In genomic region chr10:102837230-102837721, GRCh38 we compare ENCODE assay signal across 22 cellular contexts. TPM values are rescaled to one million over a fixed set of nuclear protein-coding genes. Genes with fewer than 3 reads are reported as not detected.
DNase-seq lines count a peak whose midpoint lies in the region; ATAC-seq and TF ChIP-seq lines count a peak whose summit lies in the region.
"Had no signal": no experiment of that assay in that cellular context is flagged by ENCODE, and none has a peak within 500 bp of the region (broad histone marks: within the 10 kb centered on the region; RNA-seq: fewer than 3 reads in every experiment).

Gene CYP17A1 (minus strand): TSS chr10:102837413. CDS start chr10:102837361, 52 bp downstream.

- no peak within 1 kb of the TSS for H3K4me2 ChIP-seq in hepatocyte
- H3K4me2 ChIP-seq: BLaER1, KMS-11 had no signal

- DNase-seq in HK-2 (ENCODE audit: unreplicated experiment): peak; percentile 81
- DNase-seq in NCI-H446 treated with DMSO at 0.1 percent for 48 hours (lab: John Stamatoyannopoulos, UW): peak; percentile 87
- DNase-seq in hepatocyte (ENCODE audit: low spot score): peak; percentile 33
- DNase-seq in sciatic nerve (ENCODE audit: low spot score): no peak
- DNase-seq in SJCRH30: no peak
- no peak for DNase-seq in NCI-H1694 (lab: John Stamatoyannopoulos, UW)
- DNase-seq: activated CD4-positive, alpha-beta T cell treated with anti-CD3 and anti-CD28 coated beads for 4 hours; activated T-cell treated with anti-CD3 and anti-CD28 coated beads for 4 hours; endodermal cell; foreskin fibroblast; NCI-H2107; small intestine; stimulated activated naive CD4-positive, alpha-beta T cell; T-helper 9 cell had no signal

- H3K4me3 ChIP-seq in hepatocyte: no peak within 1 kb of the TSS
- no peak within 1 kb of the TSS for H3K4me3 ChIP-seq in SJCRH30
- H3K4me3 ChIP-seq: BLaER1, SJSA1 had no signal

- H3K9me2 ChIP-seq in hepatocyte (replicated peaks; ENCODE audit: insufficient read depth): no peaks in the 10 kb centered on the region

- H3K36me3 ChIP-seq in hepatocyte (replicated peaks; ENCODE audit: insufficient read depth, low read depth): no peaks in the 10 kb centered on the region
- H3K36me3 ChIP-seq in SJCRH30: no peaks in the 10 kb centered on the region
- H3K36me3 ChIP-seq: BLaER1, neutrophil, SJSA1 had no signal

- 79% methylated on average over 5 of the region's 5 CpGs for WGBS in hepatocyte (ENCODE audit: low lambda C conversion rate, missing lambda C conversion rate)

- H3K27me3 ChIP-seq in hepatocyte: no peaks in the 10 kb centered on the region
- no peaks in the 10 kb centered on the region for H3K27me3 ChIP-seq in SJCRH30
- H3K27me3 ChIP-seq: BLaER1, SJSA1 had no signal

- intact Hi-C loops in sciatic nerve (cut with DNase I): loop anchor here (10.0 kb wide), 2 partner anchors 68 to 228 kb away; no protein-coding TSS in a partner anchor

- no peaks in the 10 kb centered on the region for H3K9me3 ChIP-seq in hepatocyte (ENCODE audit: low read depth)
- H3K9me3 ChIP-seq in SJCRH30 (replicated peaks): peaks cover 4% of the 10 kb centered on the region; the same call in 1 of the 2 replicates
- H3K9me3 ChIP-seq: neutrophil, SJSA1 had no signal

- H3K27ac ChIP-seq in hepatocyte (no peak within 1 kb of the TSS), SJCRH30 (no peak within 1 kb of the TSS)
- H3K27ac ChIP-seq: BLaER1, KMS-11, neutrophil, SJSA1 had no signal

- no peaks in the 10 kb centered on the region for H4K20me1 ChIP-seq in hepatocyte (ENCODE audit: insufficient read depth, poor library complexity, severe bottlenecking)
- H4K20me1 ChIP-seq: BLaER1 had no signal

- H3K4me1 ChIP-seq in hepatocyte (ENCODE audit: insufficient read depth) (no peaks in the 10 kb centered on the region), SJCRH30 (no peaks in the 10 kb centered on the region)
- H3K4me1 ChIP-seq: BLaER1 had no signal

- H3K79me2 ChIP-seq in hepatocyte: no peaks in the 10 kb centered on the region

- no peak for TF ChIP-seq CTCF in hepatocyte (IDR thresholded peaks at IDR 0.05; ENCODE audit: poor library complexity)

- no peak within 1 kb of the TSS for H2AFZ ChIP-seq in hepatocyte

- ATAC-seq in sciatic nerve: peak; percentile 27
- ATAC-seq in GM19397 (IDR thresholded peaks at IDR 0.05; ENCODE audit: unreplicated experiment): no peak
- no peak for ATAC-seq in HG02973 (IDR thresholded peaks at IDR 0.05; ENCODE audit: unreplicated experiment)

RNA-seq across cellular contexts. Expression of gene CYP17A1, which starts in this region (rescaled TPM):
- total RNA-seq in hepatocyte: not detected in 2 replicates
- polyA plus RNA-seq in hepatocyte: not detected in 2 replicates
- 0.18 TPM for total RNA-seq in sciatic nerve
- total RNA-seq in SJCRH30 (2014; rRNA removed; shearing (Covaris generic)): not detected in 2 replicates
- total RNA-seq: cardiac septum, Daoy, endodermal cell, SJSA1 had no signal

Comparison
In these comparisons a context has a peak if more than half of its experiments do, and no peak if none do; other contexts are left out.
1. Peak in DNase-seq in hepatocyte; RNA of the gene not detected or under 1 TPM.
2. Peak in ATAC-seq in sciatic nerve; RNA of the gene not detected or under 1 TPM.
3. DNase-seq: peak in HK-2 (single experiment) and NCI-H446 treated with DMSO at 0.1 percent for 48 hours (single experiment); none in sciatic nerve (single experiment), SJCRH30 (0 of 2) and NCI-H1694 (single experiment).